1 cellular context compared by ENCODE assay signal in the genomic region with DNA sequence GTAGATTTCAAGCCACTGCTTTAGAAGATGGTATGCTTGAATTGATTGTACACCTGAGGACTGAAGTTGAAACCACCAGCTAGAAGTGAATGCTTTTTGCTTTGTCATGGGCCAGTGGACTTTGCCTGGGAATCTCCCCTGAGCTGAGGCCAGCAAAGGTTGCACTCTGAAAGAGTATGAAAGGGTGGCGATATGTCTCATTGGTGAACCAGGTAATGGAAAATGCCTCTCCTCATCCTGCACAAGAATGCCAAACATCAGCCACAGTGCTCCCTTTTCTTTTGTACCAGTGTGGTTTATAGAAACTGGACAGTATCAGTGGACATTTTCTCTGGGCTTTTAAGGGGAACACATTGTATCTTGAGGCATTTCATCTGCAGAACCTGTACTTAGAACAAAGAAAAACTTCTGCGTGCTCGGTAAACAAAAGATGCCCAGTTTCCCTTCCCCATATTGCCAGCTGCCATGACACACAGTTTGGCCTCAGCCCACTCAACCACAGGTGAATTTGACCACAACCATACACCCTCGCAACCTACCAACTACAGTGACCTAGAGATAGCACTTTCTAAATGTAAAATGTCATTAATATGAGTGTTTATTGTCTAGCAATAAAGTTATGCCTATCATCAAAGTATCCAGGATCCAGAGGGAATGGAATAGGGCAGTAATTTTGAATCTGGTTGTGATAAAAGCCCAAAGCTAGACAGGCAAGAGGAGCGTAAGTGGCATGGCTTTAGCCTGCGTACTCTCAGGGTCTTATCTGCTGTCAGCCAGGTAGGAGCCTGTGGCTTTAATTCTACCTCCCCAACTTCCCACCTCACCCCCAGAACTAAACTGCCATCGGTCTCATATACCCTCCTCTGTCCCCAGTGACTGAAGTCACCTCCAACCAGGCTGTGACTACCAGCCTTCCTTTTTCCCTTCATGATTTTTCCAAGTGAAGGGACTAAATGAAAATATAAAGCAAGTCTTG.
TF ChIP-seq lines count a peak whose summit lies in the region.

No MANE protein-coding gene starts in this region.

TF ChIP-seq in HepG2, 621 proteins besides CTCF, POLR2A, EP300 and RAD21 (continued from another document and continues in another):
- TF ChIP-seq, protein P1, sequence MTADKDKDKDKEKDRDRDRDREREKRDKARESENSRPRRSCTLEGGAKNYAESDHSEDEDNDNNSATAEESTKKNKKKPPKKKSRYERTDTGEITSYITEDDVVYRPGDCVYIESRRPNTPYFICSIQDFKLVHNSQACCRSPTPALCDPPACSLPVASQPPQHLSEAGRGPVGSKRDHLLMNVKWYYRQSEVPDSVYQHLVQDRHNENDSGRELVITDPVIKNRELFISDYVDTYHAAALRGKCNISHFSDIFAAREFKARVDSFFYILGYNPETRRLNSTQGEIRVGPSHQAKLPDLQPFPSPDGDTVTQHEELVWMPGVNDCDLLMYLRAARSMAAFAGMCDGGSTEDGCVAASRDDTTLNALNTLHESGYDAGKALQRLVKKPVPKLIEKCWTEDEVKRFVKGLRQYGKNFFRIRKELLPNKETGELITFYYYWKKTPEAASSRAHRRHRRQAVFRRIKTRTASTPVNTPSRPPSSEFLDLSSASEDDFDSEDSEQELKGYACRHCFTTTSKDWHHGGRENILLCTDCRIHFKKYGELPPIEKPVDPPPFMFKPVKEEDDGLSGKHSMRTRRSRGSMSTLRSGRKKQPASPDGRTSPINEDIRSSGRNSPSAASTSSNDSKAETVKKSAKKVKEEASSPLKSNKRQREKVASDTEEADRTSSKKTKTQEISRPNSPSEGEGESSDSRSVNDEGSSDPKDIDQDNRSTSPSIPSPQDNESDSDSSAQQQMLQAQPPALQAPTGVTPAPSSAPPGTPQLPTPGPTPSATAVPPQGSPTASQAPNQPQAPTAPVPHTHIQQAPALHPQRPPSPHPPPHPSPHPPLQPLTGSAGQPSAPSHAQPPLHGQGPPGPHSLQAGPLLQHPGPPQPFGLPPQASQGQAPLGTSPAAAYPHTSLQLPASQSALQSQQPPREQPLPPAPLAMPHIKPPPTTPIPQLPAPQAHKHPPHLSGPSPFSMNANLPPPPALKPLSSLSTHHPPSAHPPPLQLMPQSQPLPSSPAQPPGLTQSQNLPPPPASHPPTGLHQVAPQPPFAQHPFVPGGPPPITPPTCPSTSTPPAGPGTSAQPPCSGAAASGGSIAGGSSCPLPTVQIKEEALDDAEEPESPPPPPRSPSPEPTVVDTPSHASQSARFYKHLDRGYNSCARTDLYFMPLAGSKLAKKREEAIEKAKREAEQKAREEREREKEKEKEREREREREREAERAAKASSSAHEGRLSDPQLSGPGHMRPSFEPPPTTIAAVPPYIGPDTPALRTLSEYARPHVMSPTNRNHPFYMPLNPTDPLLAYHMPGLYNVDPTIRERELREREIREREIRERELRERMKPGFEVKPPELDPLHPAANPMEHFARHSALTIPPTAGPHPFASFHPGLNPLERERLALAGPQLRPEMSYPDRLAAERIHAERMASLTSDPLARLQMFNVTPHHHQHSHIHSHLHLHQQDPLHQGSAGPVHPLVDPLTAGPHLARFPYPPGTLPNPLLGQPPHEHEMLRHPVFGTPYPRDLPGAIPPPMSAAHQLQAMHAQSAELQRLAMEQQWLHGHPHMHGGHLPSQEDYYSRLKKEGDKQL (CRISPR knock-in tag; IDR thresholded peaks at IDR 0.05; ENCODE audit: low read depth) = no peak
- TF ChIP-seq, protein P2, sequence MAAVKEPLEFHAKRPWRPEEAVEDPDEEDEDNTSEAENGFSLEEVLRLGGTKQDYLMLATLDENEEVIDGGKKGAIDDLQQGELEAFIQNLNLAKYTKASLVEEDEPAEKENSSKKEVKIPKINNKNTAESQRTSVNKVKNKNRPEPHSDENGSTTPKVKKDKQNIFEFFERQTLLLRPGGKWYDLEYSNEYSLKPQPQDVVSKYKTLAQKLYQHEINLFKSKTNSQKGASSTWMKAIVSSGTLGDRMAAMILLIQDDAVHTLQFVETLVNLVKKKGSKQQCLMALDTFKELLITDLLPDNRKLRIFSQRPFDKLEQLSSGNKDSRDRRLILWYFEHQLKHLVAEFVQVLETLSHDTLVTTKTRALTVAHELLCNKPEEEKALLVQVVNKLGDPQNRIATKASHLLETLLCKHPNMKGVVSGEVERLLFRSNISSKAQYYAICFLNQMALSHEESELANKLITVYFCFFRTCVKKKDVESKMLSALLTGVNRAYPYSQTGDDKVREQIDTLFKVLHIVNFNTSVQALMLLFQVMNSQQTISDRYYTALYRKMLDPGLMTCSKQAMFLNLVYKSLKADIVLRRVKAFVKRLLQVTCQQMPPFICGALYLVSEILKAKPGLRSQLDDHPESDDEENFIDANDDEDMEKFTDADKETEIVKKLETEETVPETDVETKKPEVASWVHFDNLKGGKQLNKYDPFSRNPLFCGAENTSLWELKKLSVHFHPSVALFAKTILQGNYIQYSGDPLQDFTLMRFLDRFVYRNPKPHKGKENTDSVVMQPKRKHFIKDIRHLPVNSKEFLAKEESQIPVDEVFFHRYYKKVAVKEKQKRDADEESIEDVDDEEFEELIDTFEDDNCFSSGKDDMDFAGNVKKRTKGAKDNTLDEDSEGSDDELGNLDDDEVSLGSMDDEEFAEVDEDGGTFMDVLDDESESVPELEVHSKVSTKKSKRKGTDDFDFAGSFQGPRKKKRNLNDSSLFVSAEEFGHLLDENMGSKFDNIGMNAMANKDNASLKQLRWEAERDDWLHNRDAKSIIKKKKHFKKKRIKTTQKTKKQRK (IDR thresholded peaks at IDR 0.05; ENCODE audit: low read length) = no peak
- TF ChIP-seq ZBTB20 (CRISPR knock-in tag; IDR thresholded peaks at IDR 0.05; ENCODE audit: borderline replicate concordance, low read depth) = no peak
- no peak for TF ChIP-seq HOXA7 (CRISPR knock-in tag; IDR thresholded peaks at IDR 0.05)
- TF ChIP-seq, protein P3, sequence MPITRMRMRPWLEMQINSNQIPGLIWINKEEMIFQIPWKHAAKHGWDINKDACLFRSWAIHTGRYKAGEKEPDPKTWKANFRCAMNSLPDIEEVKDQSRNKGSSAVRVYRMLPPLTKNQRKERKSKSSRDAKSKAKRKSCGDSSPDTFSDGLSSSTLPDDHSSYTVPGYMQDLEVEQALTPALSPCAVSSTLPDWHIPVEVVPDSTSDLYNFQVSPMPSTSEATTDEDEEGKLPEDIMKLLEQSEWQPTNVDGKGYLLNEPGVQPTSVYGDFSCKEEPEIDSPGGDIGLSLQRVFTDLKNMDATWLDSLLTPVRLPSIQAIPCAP (CRISPR knock-in tag; IDR thresholded peaks at IDR 0.05; ENCODE audit: low read depth) = no peak
- TF ChIP-seq, protein P4, sequence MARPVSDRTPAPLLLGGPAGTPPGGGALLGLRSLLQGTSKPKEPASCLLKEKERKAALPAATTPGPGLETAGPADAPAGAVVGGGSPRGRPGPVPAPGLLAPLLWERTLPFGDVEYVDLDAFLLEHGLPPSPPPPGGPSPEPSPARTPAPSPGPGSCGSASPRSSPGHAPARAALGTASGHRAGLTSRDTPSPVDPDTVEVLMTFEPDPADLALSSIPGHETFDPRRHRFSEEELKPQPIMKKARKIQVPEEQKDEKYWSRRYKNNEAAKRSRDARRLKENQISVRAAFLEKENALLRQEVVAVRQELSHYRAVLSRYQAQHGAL (CRISPR knock-in tag; IDR thresholded peaks at IDR 0.05; ENCODE audit: not compliant biosample characterization) = no peak
- TF ChIP-seq, protein P5, sequence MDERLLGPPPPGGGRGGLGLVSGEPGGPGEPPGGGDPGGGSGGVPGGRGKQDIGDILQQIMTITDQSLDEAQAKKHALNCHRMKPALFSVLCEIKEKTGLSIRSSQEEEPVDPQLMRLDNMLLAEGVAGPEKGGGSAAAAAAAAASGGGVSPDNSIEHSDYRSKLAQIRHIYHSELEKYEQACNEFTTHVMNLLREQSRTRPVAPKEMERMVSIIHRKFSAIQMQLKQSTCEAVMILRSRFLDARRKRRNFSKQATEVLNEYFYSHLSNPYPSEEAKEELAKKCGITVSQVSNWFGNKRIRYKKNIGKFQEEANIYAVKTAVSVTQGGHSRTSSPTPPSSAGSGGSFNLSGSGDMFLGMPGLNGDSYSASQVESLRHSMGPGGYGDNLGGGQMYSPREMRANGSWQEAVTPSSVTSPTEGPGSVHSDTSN (CRISPR knock-in tag; IDR thresholded peaks at IDR 0.05) = no peak
- no peak for TF ChIP-seq FOXP1 (IDR thresholded peaks at IDR 0.05)
- peak; percentile 55; the same call in 1 of the 2 replicates for TF ChIP-seq FOXP1 (CRISPR knock-in tag; IDR thresholded peaks at IDR 0.05)
- peak; percentile 81 for TF ChIP-seq DMAP1 (CRISPR knock-in tag; IDR thresholded peaks at IDR 0.05)
- TF ChIP-seq, protein P6, sequence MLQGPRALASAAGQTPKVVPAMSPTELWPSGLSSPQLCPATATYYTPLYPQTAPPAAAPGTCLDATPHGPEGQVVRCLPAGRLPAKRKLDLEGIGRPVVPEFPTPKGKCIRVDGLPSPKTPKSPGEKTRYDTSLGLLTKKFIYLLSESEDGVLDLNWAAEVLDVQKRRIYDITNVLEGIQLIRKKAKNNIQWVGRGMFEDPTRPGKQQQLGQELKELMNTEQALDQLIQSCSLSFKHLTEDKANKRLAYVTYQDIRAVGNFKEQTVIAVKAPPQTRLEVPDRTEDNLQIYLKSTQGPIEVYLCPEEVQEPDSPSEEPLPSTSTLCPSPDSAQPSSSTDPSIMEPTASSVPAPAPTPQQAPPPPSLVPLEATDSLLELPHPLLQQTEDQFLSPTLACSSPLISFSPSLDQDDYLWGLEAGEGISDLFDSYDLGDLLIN (CRISPR knock-in tag; IDR thresholded peaks at IDR 0.05; ENCODE audit: borderline replicate concordance) = no peak
- TF ChIP-seq CCDC6 (CRISPR knock-in tag; IDR thresholded peaks at IDR 0.05) = no peak
- TF ChIP-seq NFE2L2 (IDR thresholded peaks at IDR 0.05; ENCODE audit: low read length) = peak; percentile 99
- TF ChIP-seq, protein P7, sequence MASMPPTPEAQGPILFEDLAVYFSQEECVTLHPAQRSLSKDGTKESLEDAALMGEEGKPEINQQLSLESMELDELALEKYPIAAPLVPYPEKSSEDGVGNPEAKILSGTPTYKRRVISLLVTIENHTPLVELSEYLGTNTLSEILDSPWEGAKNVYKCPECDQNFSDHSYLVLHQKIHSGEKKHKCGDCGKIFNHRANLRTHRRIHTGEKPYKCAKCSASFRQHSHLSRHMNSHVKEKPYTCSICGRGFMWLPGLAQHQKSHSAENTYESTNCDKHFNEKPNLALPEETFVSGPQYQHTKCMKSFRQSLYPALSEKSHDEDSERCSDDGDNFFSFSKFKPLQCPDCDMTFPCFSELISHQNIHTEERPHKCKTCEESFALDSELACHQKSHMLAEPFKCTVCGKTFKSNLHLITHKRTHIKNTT (CRISPR knock-in tag; IDR thresholded peaks at IDR 0.05) = no peak
- TF ChIP-seq ZNF564 (CRISPR knock-in tag; IDR thresholded peaks at IDR 0.05) = no peak
- TF ChIP-seq ZNF460 (CRISPR knock-in tag; IDR thresholded peaks at IDR 0.05; ENCODE audit: borderline replicate concordance) = no peak
- TF ChIP-seq, protein P8, sequence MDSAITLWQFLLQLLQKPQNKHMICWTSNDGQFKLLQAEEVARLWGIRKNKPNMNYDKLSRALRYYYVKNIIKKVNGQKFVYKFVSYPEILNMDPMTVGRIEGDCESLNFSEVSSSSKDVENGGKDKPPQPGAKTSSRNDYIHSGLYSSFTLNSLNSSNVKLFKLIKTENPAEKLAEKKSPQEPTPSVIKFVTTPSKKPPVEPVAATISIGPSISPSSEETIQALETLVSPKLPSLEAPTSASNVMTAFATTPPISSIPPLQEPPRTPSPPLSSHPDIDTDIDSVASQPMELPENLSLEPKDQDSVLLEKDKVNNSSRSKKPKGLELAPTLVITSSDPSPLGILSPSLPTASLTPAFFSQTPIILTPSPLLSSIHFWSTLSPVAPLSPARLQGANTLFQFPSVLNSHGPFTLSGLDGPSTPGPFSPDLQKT (CRISPR knock-in tag; IDR thresholded peaks at IDR 0.05; ENCODE audit: borderline replicate concordance) = no peak
- TF ChIP-seq, protein P9, sequence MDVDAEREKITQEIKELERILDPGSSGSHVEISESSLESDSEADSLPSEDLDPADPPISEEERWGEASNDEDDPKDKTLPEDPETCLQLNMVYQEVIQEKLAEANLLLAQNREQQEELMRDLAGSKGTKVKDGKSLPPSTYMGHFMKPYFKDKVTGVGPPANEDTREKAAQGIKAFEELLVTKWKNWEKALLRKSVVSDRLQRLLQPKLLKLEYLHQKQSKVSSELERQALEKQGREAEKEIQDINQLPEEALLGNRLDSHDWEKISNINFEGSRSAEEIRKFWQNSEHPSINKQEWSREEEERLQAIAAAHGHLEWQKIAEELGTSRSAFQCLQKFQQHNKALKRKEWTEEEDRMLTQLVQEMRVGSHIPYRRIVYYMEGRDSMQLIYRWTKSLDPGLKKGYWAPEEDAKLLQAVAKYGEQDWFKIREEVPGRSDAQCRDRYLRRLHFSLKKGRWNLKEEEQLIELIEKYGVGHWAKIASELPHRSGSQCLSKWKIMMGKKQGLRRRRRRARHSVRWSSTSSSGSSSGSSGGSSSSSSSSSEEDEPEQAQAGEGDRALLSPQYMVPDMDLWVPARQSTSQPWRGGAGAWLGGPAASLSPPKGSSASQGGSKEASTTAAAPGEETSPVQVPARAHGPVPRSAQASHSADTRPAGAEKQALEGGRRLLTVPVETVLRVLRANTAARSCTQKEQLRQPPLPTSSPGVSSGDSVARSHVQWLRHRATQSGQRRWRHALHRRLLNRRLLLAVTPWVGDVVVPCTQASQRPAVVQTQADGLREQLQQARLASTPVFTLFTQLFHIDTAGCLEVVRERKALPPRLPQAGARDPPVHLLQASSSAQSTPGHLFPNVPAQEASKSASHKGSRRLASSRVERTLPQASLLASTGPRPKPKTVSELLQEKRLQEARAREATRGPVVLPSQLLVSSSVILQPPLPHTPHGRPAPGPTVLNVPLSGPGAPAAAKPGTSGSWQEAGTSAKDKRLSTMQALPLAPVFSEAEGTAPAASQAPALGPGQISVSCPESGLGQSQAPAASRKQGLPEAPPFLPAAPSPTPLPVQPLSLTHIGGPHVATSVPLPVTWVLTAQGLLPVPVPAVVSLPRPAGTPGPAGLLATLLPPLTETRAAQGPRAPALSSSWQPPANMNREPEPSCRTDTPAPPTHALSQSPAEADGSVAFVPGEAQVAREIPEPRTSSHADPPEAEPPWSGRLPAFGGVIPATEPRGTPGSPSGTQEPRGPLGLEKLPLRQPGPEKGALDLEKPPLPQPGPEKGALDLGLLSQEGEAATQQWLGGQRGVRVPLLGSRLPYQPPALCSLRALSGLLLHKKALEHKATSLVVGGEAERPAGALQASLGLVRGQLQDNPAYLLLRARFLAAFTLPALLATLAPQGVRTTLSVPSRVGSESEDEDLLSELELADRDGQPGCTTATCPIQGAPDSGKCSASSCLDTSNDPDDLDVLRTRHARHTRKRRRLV (CRISPR knock-in tag; IDR thresholded peaks at IDR 0.05) = no peak
- TF ChIP-seq ZNF552 (CRISPR knock-in tag; IDR thresholded peaks at IDR 0.05; ENCODE audit: borderline replicate concordance) = no peak
- no peak for TF ChIP-seq MAF1 (CRISPR knock-in tag; IDR thresholded peaks at IDR 0.05; ENCODE audit: borderline replicate concordance)
- no peak for TF ChIP-seq ZNF530 (CRISPR knock-in tag; IDR thresholded peaks at IDR 0.05; ENCODE audit: low read depth)
- TF ChIP-seq ZNF282 (IDR thresholded peaks at IDR 0.05; ENCODE audit: partially characterized antibody) = no peak
- no peak for TF ChIP-seq STAG1 (CRISPR knock-in tag; IDR thresholded peaks at IDR 0.05)
